ENCODE assay signal across 28 cellular contexts in genomic region chr17:4690745-4691144, GRCh38. TPM values are rescaled to one million over a fixed set of nuclear protein-coding genes. Genes with fewer than 3 reads are reported as not detected.
A peak's percentile ranks its signal among the peaks of the same experiment; 100 is the strongest.
DNase-seq lines count a peak whose midpoint lies in the region; ATAC-seq, FAIRE-seq and TF ChIP-seq lines count a peak whose summit lies in the region.
"Had no signal": no experiment of that assay in that cellular context is flagged by ENCODE, and none has a peak within 500 bp of the region (broad histone marks: within the 10 kb centered on the region; RNA-seq: fewer than 3 reads in every experiment).

No MANE protein-coding gene starts in this region.

- peak overlapping the region in 2 of 3 donors; percentile 29 to 31 for H3K27ac Mint-ChIP-seq in CD4-positive, CD25-positive, alpha-beta regulatory T cell
- peak overlapping the region; percentile 66 for H3K27ac Mint-ChIP-seq in dendritic cell treated with granulocyte-macrophage colony-stimulating factor and Interleukin-4, amounts not matched to agents 40 ng/mL and 50 ng/mL, for 4 days
- H3K27ac Mint-ChIP-seq in progenitor cell of endocrine pancreas = peak overlapping the region; percentile 38
- H3K27ac Mint-ChIP-seq: GM23338 had no signal

- no peak overlapping the region for H3K4me2 ChIP-seq in A549
- H3K4me2 ChIP-seq: BLaER1, GM23338 had no signal

- no peak for FAIRE-seq in A549 (lab: Jason Lieb, UNC)
- FAIRE-seq: GM12891, HepG2, K562 had no signal

- H3K4me3 Mint-ChIP-seq in CD4-positive, CD25-positive, alpha-beta regulatory T cell = no peak overlapping the region
- peak overlapping the region; percentile 44 for H3K4me3 Mint-ChIP-seq in dendritic cell treated with granulocyte-macrophage colony-stimulating factor and Interleukin-4, amounts not matched to agents 40 ng/mL and 50 ng/mL, for 4 days
- H3K4me3 Mint-ChIP-seq in progenitor cell of endocrine pancreas (ENCODE audit: low read depth) = no peak overlapping the region
- H3K4me3 Mint-ChIP-seq: CD4-positive, alpha-beta memory T cell; GM23338 had no signal

- H3K36me3 Mint-ChIP-seq in CD4-positive, CD25-positive, alpha-beta regulatory T cell = peaks cover 45% of the 10 kb centered on the region
- peaks cover 63% of the 10 kb centered on the region for H3K36me3 Mint-ChIP-seq in dendritic cell treated with granulocyte-macrophage colony-stimulating factor and Interleukin-4, amounts not matched to agents 40 ng/mL and 50 ng/mL, for 4 days (ENCODE audit: low read depth)
- H3K36me3 Mint-ChIP-seq in progenitor cell of endocrine pancreas (ENCODE audit: insufficient read depth) = peaks cover 38% of the 10 kb centered on the region

- no peak for TF ChIP-seq CTCF in A549 (IDR thresholded peaks at IDR 0.05)
- no peak for TF ChIP-seq CTCF in progenitor cell of endocrine pancreas (IDR thresholded peaks at IDR 0.05; ENCODE audit: unreplicated experiment)
- TF ChIP-seq CTCF in upper lobe of right lung (IDR thresholded peaks at IDR 0.05) = no peak

- CTCF ChIA-PET in A549 (lab: Yijun Ruan, JAX) = interaction anchor here (0.5 to 3.4 kb wide), 12 partner anchors 11 to 703 kb away, joined by 3 to 11 read pairs (median 4); no protein-coding TSS in a partner anchor

- H3K27ac ChIP-seq in A549 (no peak overlapping the region), upper lobe of right lung (no peak overlapping the region)
- no peak overlapping the region for H3K27ac ChIP-seq in CD4-positive, CD25-positive, alpha-beta regulatory T cell (ENCODE audit: insufficient read depth, low read length, poor library complexity, severe bottlenecking)
- H3K27ac ChIP-seq: BLaER1, HL-60 had no signal

- TF ChIP-seq EP300 in A549 (IDR thresholded peaks at IDR 0.05) = no peak

- DNase-seq in A549 (ENCODE audit: low read depth in 1 of 2, low spot score in 1 of 2) (no peak), progenitor cell of endocrine pancreas (ENCODE audit: low spot score, unreplicated experiment) (no peak), NCI-H1092 treated with DMSO at 0.1 percent for 48 hours (lab: John Stamatoyannopoulos, UW) (no peak), upper lobe of right lung (no peak)
- DNase-seq in CD4-positive, CD25-positive, alpha-beta regulatory T cell = no peak
- DNase-seq: ACHN; Caco-2; CD4-positive, alpha-beta memory T cell; DMS153; MM.1S; NCI-H1092; NCI-H146; NCI-H2029; NCI-H345; NCI-H524; NCI-H82; SIG-M5 had no signal

- peaks cover 35% of the 10 kb centered on the region for H3K36me3 ChIP-seq in CD4-positive, CD25-positive, alpha-beta regulatory T cell (ENCODE audit: control insufficient read depth, insufficient read depth, low read length)
- peaks cover 19% of the 10 kb centered on the region for H3K36me3 ChIP-seq in upper lobe of right lung

- H3K27me3 ChIP-seq in CD4-positive, CD25-positive, alpha-beta regulatory T cell (ENCODE audit: control insufficient read depth, insufficient read depth, low read length) = no peaks in the 10 kb centered on the region
- no peaks in the 10 kb centered on the region for H3K27me3 ChIP-seq in upper lobe of right lung
- H3K27me3 ChIP-seq: BLaER1 had no signal

- no peaks in the 10 kb centered on the region for H3K27me3 Mint-ChIP-seq in CD4-positive, CD25-positive, alpha-beta regulatory T cell
- H3K27me3 Mint-ChIP-seq in dendritic cell treated with granulocyte-macrophage colony-stimulating factor and Interleukin-4, amounts not matched to agents 40 ng/mL and 50 ng/mL, for 4 days = no peaks in the 10 kb centered on the region
- no peaks in the 10 kb centered on the region for H3K27me3 Mint-ChIP-seq in progenitor cell of endocrine pancreas
- H3K27me3 Mint-ChIP-seq: CD4-positive, alpha-beta memory T cell had no signal

- POLR2A ChIA-PET in A549 (lab: Yijun Ruan, JAX) = no interaction called here

- intact Hi-C loops in dendritic cell treated with granulocyte-macrophage colony-stimulating factor and Interleukin-4, amounts not matched to agents 40 ng/mL and 50 ng/mL, for 4 days (cut with micrococcal nuclease) = loop anchor here (1.0 kb wide), 1 partner anchor 10 kb away; no protein-coding TSS in a partner anchor
- intact Hi-C loops in upper lobe of right lung (cut with DNase I) = no loop called here

- 95% methylated on average over 2 of the region's 2 CpGs for WGBS in A549 (ENCODE audit: missing lambda C conversion rate)

- H3K4me1 Mint-ChIP-seq in CD4-positive, CD25-positive, alpha-beta regulatory T cell = peaks cover 8 to 44% (median 32%) of the 10 kb centered on the region in 4 donors
- peaks cover 67% of the 10 kb centered on the region for H3K4me1 Mint-ChIP-seq in dendritic cell treated with granulocyte-macrophage colony-stimulating factor and Interleukin-4, amounts not matched to agents 40 ng/mL and 50 ng/mL, for 4 days (ENCODE audit: low read depth)
- no peaks in the 10 kb centered on the region for H3K4me1 Mint-ChIP-seq in progenitor cell of endocrine pancreas (ENCODE audit: low read depth)
- H3K4me1 Mint-ChIP-seq: GM23338 had no signal

- TF ChIP-seq POLR2A in A549 (IDR thresholded peaks at IDR 0.05; ENCODE audit: low read length) = no peak

- H3K9me3 ChIP-seq in A549 (no peaks in the 10 kb centered on the region), upper lobe of right lung (no peaks in the 10 kb centered on the region)
- no peaks in the 10 kb centered on the region for H3K9me3 ChIP-seq in CD4-positive, CD25-positive, alpha-beta regulatory T cell (ENCODE audit: control insufficient read depth in 2 of 2, low read length in 2 of 2)
- H3K9me3 ChIP-seq: BLaER1, Caco-2, HAP-1 had no signal

- no peak for TF ChIP-seq RAD21 in A549 (conservative IDR thresholded peaks at IDR 0.05 in 1 of 2, IDR thresholded peaks at IDR 0.05 in 1 of 2)

- ATAC-seq in A549 (peak; percentile 57 to 62; a peak in 4 of 6 replicates), GM18907 (IDR thresholded peaks at IDR 0.05; ENCODE audit: unreplicated experiment) (no peak), upper lobe of right lung (no peak)
- no peak for ATAC-seq in CD4-positive, CD25-positive, alpha-beta regulatory T cell (ENCODE audit: low read depth in 2 of 2)
- ATAC-seq: GM23338, HepG2, K562, Panc1 had no signal

- no peak overlapping the region for H3K4me3 ChIP-seq in A549
- no peak overlapping the region for H3K4me3 ChIP-seq in CD4-positive, CD25-positive, alpha-beta regulatory T cell (ENCODE audit: low read depth, low read length)
- H3K4me3 ChIP-seq in upper lobe of right lung = no peak overlapping the region
- H3K4me3 ChIP-seq: BLaER1, GM23338, HAP-1, K562 had no signal

- peaks cover 5% of the 10 kb centered on the region; the same call in 2 of the 3 replicates for H3K4me1 ChIP-seq in A549
- peaks cover under 1% of the 10 kb centered on the region for H3K4me1 ChIP-seq in CD4-positive, CD25-positive, alpha-beta regulatory T cell (ENCODE audit: control insufficient read depth, insufficient read depth, low read length, poor library complexity, severe bottlenecking)
- no peaks in the 10 kb centered on the region for H3K4me1 ChIP-seq in upper lobe of right lung
- H3K4me1 ChIP-seq: BLaER1, Caco-2, HAP-1 had no signal

- no peaks in the 10 kb centered on the region for H3K9me3 Mint-ChIP-seq in CD4-positive, CD25-positive, alpha-beta regulatory T cell
- no peaks in the 10 kb centered on the region for H3K9me3 Mint-ChIP-seq in dendritic cell treated with granulocyte-macrophage colony-stimulating factor and Interleukin-4, amounts not matched to agents 40 ng/mL and 50 ng/mL, for 4 days
- H3K9me3 Mint-ChIP-seq in progenitor cell of endocrine pancreas (ENCODE audit: low read depth) = peaks cover 17% of the 10 kb centered on the region
- H3K9me3 Mint-ChIP-seq: CD4-positive, alpha-beta memory T cell; GM23338 had no signal

RNA-seq across cellular contexts. Expression of gene PELP1, which starts 13.2 kb away (rescaled TPM):
- 30.2 and 35.5 TPM in 2 replicates for polyA plus RNA-seq in A549 (2011; rRNA removed)
- 46.1 and 63.3 TPM in 2 replicates for polyA plus RNA-seq in A549 (2012; cell fraction: cytosol; rRNA removed)
- polyA plus RNA-seq in A549 (2012; cell fraction: nucleus; rRNA removed) = 173 and 242 TPM in 2 replicates
- polyA plus RNA-seq in A549 (2017; fragmentation: RNase III; extraction: RNeasy Plus Mini Kit Qiagen cat#74134 plus additional on column Dnase treatment) = 52.5 to 60.0 TPM (median 56.1 TPM) in 3 replicates
- 55.6 and 68.2 TPM in 2 replicates for polyA minus RNA-seq in A549 (2011; rRNA and poly(A)+ RNA removed)
- 51.9 TPM for total RNA-seq in CD4-positive, CD25-positive, alpha-beta regulatory T cell
- 1 to 10 TPM; 6.2 to 8.6 (median 7.8) TPM for polyA plus RNA-seq in CD4-positive, CD25-positive, alpha-beta regulatory T cell
- 95.2 and 103 TPM in 2 replicates for total RNA-seq in progenitor cell of endocrine pancreas
- total RNA-seq in upper lobe of right lung = 39.0 TPM

RNA-seq across cellular contexts. Expression of gene ARRB2, which starts 19.7 kb away (rescaled TPM):
- polyA plus RNA-seq in A549 (2011; rRNA removed) (73.1 and 74.9 TPM in 2 replicates), A549 (2017; fragmentation: RNase III; extraction: RNeasy Plus Mini Kit Qiagen cat#74134 plus additional on column Dnase treatment) (61.0 to 68.2 TPM (median 67.8 TPM) in 3 replicates)
- 90.8 and 96.8 TPM in 2 replicates for polyA plus RNA-seq in A549 (2012; cell fraction: cytosol; rRNA removed)
- polyA plus RNA-seq in A549 (2012; cell fraction: nucleus; rRNA removed) = 107 and 116 TPM in 2 replicates
- 66.9 and 67.5 TPM in 2 replicates for polyA minus RNA-seq in A549 (2011; rRNA and poly(A)+ RNA removed)
- 197 TPM for total RNA-seq in CD4-positive, CD25-positive, alpha-beta regulatory T cell
- 10 to 100 TPM; 22.4 to 37.5 (median 28.9) TPM for polyA plus RNA-seq in CD4-positive, CD25-positive, alpha-beta regulatory T cell
- total RNA-seq in progenitor cell of endocrine pancreas (52.6 and 53.8 TPM in 2 replicates), upper lobe of right lung (131 TPM)

RNA-seq across cellular contexts. Expression of gene MED11, which starts 40.5 kb away (rescaled TPM):
- polyA plus RNA-seq in A549 (2011; rRNA removed) (57.2 and 74.0 TPM in 2 replicates), A549 (2017; fragmentation: RNase III; extraction: RNeasy Plus Mini Kit Qiagen cat#74134 plus additional on column Dnase treatment) (52.6 to 62.5 TPM (median 58.1 TPM) in 3 replicates)
- 82.5 and 94.8 TPM in 2 replicates for polyA plus RNA-seq in A549 (2012; cell fraction: cytosol; rRNA removed)
- polyA plus RNA-seq in A549 (2012; cell fraction: nucleus; rRNA removed) = 50.0 and 54.4 TPM in 2 replicates
- 32.2 and 41.0 TPM in 2 replicates for polyA minus RNA-seq in A549 (2011; rRNA and poly(A)+ RNA removed)
- 9.3 TPM for total RNA-seq in CD4-positive, CD25-positive, alpha-beta regulatory T cell
- 10 to 100 TPM; 40.0 to 46.8 (median 43.9) TPM for polyA plus RNA-seq in CD4-positive, CD25-positive, alpha-beta regulatory T cell
- total RNA-seq in progenitor cell of endocrine pancreas (19.6 and 22.4 TPM in 2 replicates), upper lobe of right lung (23.2 TPM)

RNA-seq across cellular contexts. Expression of gene ZMYND15, which starts 48.9 kb away (rescaled TPM):
- polyA plus RNA-seq in A549 (2011; rRNA removed) (0.15 and 0.16 TPM in 2 replicates), A549 (2017; fragmentation: RNase III; extraction: RNeasy Plus Mini Kit Qiagen cat#74134 plus additional on column Dnase treatment) (0.19 to 0.22 TPM (median 0.20 TPM) in 3 replicates)
- polyA plus RNA-seq in A549 (2012; cell fraction: cytosol; rRNA removed) = 0.13 and 0.22 TPM in 2 replicates
- 0.96 and 1.1 TPM in 2 replicates for polyA plus RNA-seq in A549 (2012; cell fraction: nucleus; rRNA removed)
- polyA minus RNA-seq in A549 (2011; rRNA and poly(A)+ RNA removed) = 0.24 and 0.50 TPM in 2 replicates
- 1.0 TPM for total RNA-seq in CD4-positive, CD25-positive, alpha-beta regulatory T cell
- not detected for polyA plus RNA-seq in CD4-positive, CD25-positive, alpha-beta regulatory T cell
- total RNA-seq in progenitor cell of endocrine pancreas (0.18 and 0.22 TPM in 2 replicates), upper lobe of right lung (9.6 TPM)
- total RNA-seq: G401 had no signal
- polyA plus RNA-seq: K562 had no signal

RNA-seq across cellular contexts. Expression of gene CXCL16, which starts 49.0 kb away (rescaled TPM):
- 13.8 and 20.5 TPM in 2 replicates for polyA plus RNA-seq in A549 (2011; rRNA removed)
- 10.8 and 15.6 TPM in 2 replicates for polyA plus RNA-seq in A549 (2012; cell fraction: cytosol; rRNA removed)
- polyA plus RNA-seq in A549 (2012; cell fraction: nucleus; rRNA removed) = 6.1 and 7.0 TPM in 2 replicates
- polyA plus RNA-seq in A549 (2017; fragmentation: RNase III; extraction: RNeasy Plus Mini Kit Qiagen cat#74134 plus additional on column Dnase treatment) = 9.1 to 11.2 TPM (median 10.1 TPM) in 3 replicates
- 11.3 and 20.5 TPM in 2 replicates for polyA minus RNA-seq in A549 (2011; rRNA and poly(A)+ RNA removed)
- total RNA-seq in CD4-positive, CD25-positive, alpha-beta regulatory T cell = 7.3 TPM
- polyA plus RNA-seq in CD4-positive, CD25-positive, alpha-beta regulatory T cell = under 1 TPM in 3 of 4 donors, not detected in 1; 0.41 to 0.79 (median 0.45) TPM
- 4.0 and 4.3 TPM in 2 replicates for total RNA-seq in progenitor cell of endocrine pancreas
- 169 TPM for total RNA-seq in upper lobe of right lung
- total RNA-seq: G401 had no signal

Comparison
In these comparisons a context has a peak if more than half of its experiments do, and no peak if none do; other contexts are left out.
1. ATAC-seq: peak in A549 (2 of 2); none in CD4-positive, CD25-positive, alpha-beta regulatory T cell (0 of 2), GM18907 (single experiment) and upper lobe of right lung (single experiment).
2. Peak in every context shown above with its lines, with median percentiles within 50 percentile points of each other: H3K27ac Mint-ChIP-seq.